ENCODE assay signal across 19 cellular contexts in genomic region chr12:43638786-43639185, GRCh38.
"Had no signal": no experiment of that assay in that cellular context is flagged by ENCODE, and none has a peak within 500 bp of the region (broad histone marks: within the 10 kb centered on the region; RNA-seq: fewer than 3 reads in every experiment).

No MANE protein-coding gene starts in this region.

- H3K27me3 ChIP-seq: esophagus squamous epithelium, hepatocyte, ovary, right atrium auricular region, sigmoid colon had no signal

- H3K4me1 Mint-ChIP-seq: naive B cell, nephron had no signal

- H3K4me1 ChIP-seq: esophagus squamous epithelium, right atrium auricular region, sigmoid colon had no signal

- H3K27ac Mint-ChIP-seq: naive B cell, nephron had no signal

- H3K36me3 Mint-ChIP-seq: naive B cell had no signal

- H3K9me3 ChIP-seq: esophagus squamous epithelium, ovary, right atrium auricular region, sigmoid colon had no signal

- FAIRE-seq: endometrium had no signal

- H2AFZ ChIP-seq: hepatocyte had no signal

- H3K4me2 ChIP-seq: hepatocyte had no signal

- H3K79me2 ChIP-seq: hepatocyte had no signal

- H3K36me3 ChIP-seq: esophagus squamous epithelium, ovary, right atrium auricular region, sigmoid colon had no signal

- DNase-seq: effector memory CD4-positive, alpha-beta T cell; esophagus squamous epithelium; foreskin fibroblast; head of caudate nucleus; left colon; left ventricle myocardium superior; mesendoderm; naive B cell; ovary; sigmoid colon; stimulated activated CD4-positive, alpha-beta T cell treated with anti-CD3 and anti-CD28 coated beads, Interleukin-2, amount 100 ng/mL, for 48 hours; stimulated activated naive CD4-positive, alpha-beta T cell treated with Interleukin-2 at 50 U/mL for 16 hours; trophoblast cell had no signal

- H3K4me3 Mint-ChIP-seq: naive B cell, nephron had no signal

- H3K4me3 ChIP-seq: esophagus squamous epithelium, hepatocyte, lung, ovary, right atrium auricular region, sigmoid colon, skin epidermis had no signal

- H3K27ac ChIP-seq: esophagus squamous epithelium, hepatocyte, ovary, right atrium auricular region, sigmoid colon, skin epidermis had no signal
